In the genomic region with DNA sequence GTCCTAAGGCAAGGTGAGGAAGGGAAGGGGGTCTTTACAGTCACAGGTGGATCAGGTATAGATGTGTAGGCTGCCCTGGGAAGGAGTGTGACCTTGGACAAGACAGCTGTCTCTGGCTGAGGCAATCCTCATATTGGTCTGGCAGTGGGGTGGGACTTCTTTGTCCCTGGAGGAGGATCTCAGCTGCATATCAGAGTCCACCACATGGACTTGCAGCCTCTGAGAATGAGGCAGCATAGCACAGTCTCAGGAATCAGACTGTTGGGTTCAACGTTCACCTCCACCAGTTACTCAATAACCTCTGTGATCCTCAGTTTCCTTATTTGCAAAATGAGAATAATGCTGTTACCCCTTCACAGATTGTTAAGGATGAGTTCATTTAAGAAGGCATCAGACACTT, we compare ENCODE assay signal across 34 cellular contexts. TPM values are rescaled to one million over a fixed set of nuclear protein-coding genes. Genes with fewer than 3 reads are reported as not detected.
"Had no signal": no experiment of that assay in that cellular context is flagged by ENCODE, and none has a peak within 500 bp of the region (broad histone marks: within the 10 kb centered on the region; RNA-seq: fewer than 3 reads in every experiment).

No MANE protein-coding gene starts in this region.

- H3K4me3 Mint-ChIP-seq: natural killer cell; nephron; neural progenitor cell; stimulated activated memory B cell treated with anti-CD40 and anti-IgM and Interleukin-4, amounts not matched to agents 10 μg/mL and 1 μg/mL and 100 μg/mL, for 72 hours; stimulated activated naive CD8-positive, alpha-beta T cell treated with anti-CD3 and anti-CD28 coated beads, Interleukin-15, amount 100 ng/mL, for 72 hours; type B pancreatic cell had no signal

- H3K9ac ChIP-seq: neural progenitor cell, parathyroid adenoma had no signal

- H2AFZ ChIP-seq: neural progenitor cell, parathyroid adenoma had no signal

- H3K27ac ChIP-seq: neural progenitor cell, ovary, parathyroid adenoma, psoas muscle, skin epidermis, spleen, suprapubic skin, testis, tibial artery, transverse colon, upper lobe of right lung, uterus had no signal

- H3K4me1 Mint-ChIP-seq: natural killer cell; nephron; neural progenitor cell; stimulated activated memory B cell treated with anti-CD40 and anti-IgM and Interleukin-4, amounts not matched to agents 10 μg/mL and 1 μg/mL and 100 μg/mL, for 72 hours; stimulated activated naive CD8-positive, alpha-beta T cell treated with anti-CD3 and anti-CD28 coated beads, Interleukin-15, amount 100 ng/mL, for 72 hours had no signal

- ATAC-seq: natural killer cell; psoas muscle; right cardiac atrium; sciatic nerve; stimulated activated memory B cell treated with anti-CD40 and anti-IgM and Interleukin-4, amounts not matched to agents 10 μg/mL and 1 μg/mL and 100 μg/mL, for 72 hours; stimulated activated naive CD8-positive, alpha-beta T cell treated with anti-CD3 and anti-CD28 coated beads, Interleukin-15, amount 100 ng/mL, for 72 hours; stimulated activated naive CD8-positive, alpha-beta T cell treated with anti-CD3 and anti-CD28 coated beads, Interleukin-15, Interleukin-2, amounts not matched to agents 100 U/mL and 50 U/mL, for 24 hours had no signal

- H3K9me3 ChIP-seq: ovary, psoas muscle, spleen, suprapubic skin, testis, tibial artery, transverse colon, upper lobe of right lung, uterus had no signal

- H3K9me3 Mint-ChIP-seq: nephron; neural progenitor cell; stimulated activated memory B cell treated with anti-CD40 and anti-IgM and Interleukin-4, amounts not matched to agents 10 μg/mL and 1 μg/mL and 100 μg/mL, for 72 hours; type B pancreatic cell had no signal

- H3K36me3 Mint-ChIP-seq: natural killer cell; neural progenitor cell; stimulated activated memory B cell treated with anti-CD40 and anti-IgM and Interleukin-4, amounts not matched to agents 10 μg/mL and 1 μg/mL and 100 μg/mL, for 72 hours; type B pancreatic cell had no signal

- H3K79me2 ChIP-seq: parathyroid adenoma had no signal

- DNase-seq: natural killer cell; occipital lobe; ovary; posterior cingulate gyrus; psoas muscle; spleen; stimulated activated CD4-positive, alpha-beta T cell treated with anti-CD3 and anti-CD28 coated beads, Interleukin-12 subunit alpha, Interleukin-12 subunit beta, amount 100 ng/mL, for 4 hours; stimulated activated CD4-positive, alpha-beta T cell treated with anti-CD3 and anti-CD28 coated beads, Interleukin-1b, Interleukin-23, amount 100 ng/mL, for 48 hours; stimulated activated CD4-positive, alpha-beta T cell treated with anti-CD3 and anti-CD28 coated beads, Interleukin-4, amount 100 ng/mL, for 1 hour; stimulated activated CD4-positive, alpha-beta T cell treated with anti-CD3 and anti-CD28 coated beads, Interleukin-4, amount 100 ng/mL, for 4 hours; stimulated activated CD8-positive, alpha-beta memory T cell treated with anti-CD3 and anti-CD28 coated beads, Interleukin-4, amount 100 ng/mL, for 48 hours; stimulated activated naive CD4-positive, alpha-beta T cell; stimulated activated naive CD8-positive, alpha-beta T cell treated with anti-CD3 and anti-CD28 coated beads, Interleukin-15, amount 100 ng/mL, for 72 hours; stimulated activated naive CD8-positive, alpha-beta T cell treated with anti-CD3 and anti-CD28 coated beads, Interleukin-15, Interleukin-2, amounts not matched to agents 100 U/mL and 50 U/mL, for 24 hours; substantia nigra; testis; transverse colon; upper lobe of right lung; uterus had no signal

- H3K4me3 ChIP-seq: neural progenitor cell, ovary, psoas muscle, skin epidermis, smooth muscle cell, spleen, suprapubic skin, testis, tibial artery, transverse colon, upper lobe of right lung, uterus had no signal

- H3K4me1 ChIP-seq: neural progenitor cell, parathyroid adenoma, psoas muscle, spleen, suprapubic skin, testis, tibial artery, transverse colon, upper lobe of right lung, uterus had no signal

- H3K27me3 Mint-ChIP-seq: type B pancreatic cell had no signal

- H3K36me3 ChIP-seq: neural progenitor cell, ovary, spleen, suprapubic skin, tibial artery, transverse colon, upper lobe of right lung, uterus had no signal

- H3K27me3 ChIP-seq: neural progenitor cell, ovary, suprapubic skin, testis, tibial artery, transverse colon, upper lobe of right lung, uterus had no signal

- H3K4me2 ChIP-seq: neural progenitor cell, smooth muscle cell had no signal

- H3K27ac Mint-ChIP-seq: natural killer cell; nephron; neural progenitor cell; progenitor cell of endocrine pancreas; stimulated activated memory B cell treated with anti-CD40 and anti-IgM and Interleukin-4, amounts not matched to agents 10 μg/mL and 1 μg/mL and 100 μg/mL, for 72 hours; stimulated activated naive CD8-positive, alpha-beta T cell treated with anti-CD3 and anti-CD28 coated beads, Interleukin-15, amount 100 ng/mL, for 72 hours; type B pancreatic cell had no signal

RNA-seq across cellular contexts. Expression of gene ACSM2A, which starts 33.4 kb away (rescaled TPM):
- total RNA-seq: natural killer cell, occipital lobe, osteoblast, progenitor cell of endocrine pancreas, right cardiac atrium, sciatic nerve, smooth muscle cell, suprapubic skin, transverse colon, upper lobe of right lung, urinary bladder, uterus had no signal
- polyA plus RNA-seq: neural cell, right cardiac atrium, smooth muscle cell, spleen had no signal
